10 cellular contexts compared by ENCODE assay signal in genomic region chr14:69559581-69560011, GRCh38. TPM values are rescaled to one million over a fixed set of nuclear protein-coding genes. Genes with fewer than 3 reads are reported as not detected.
DNase-seq lines count a peak whose midpoint lies in the region; ATAC-seq, FAIRE-seq and TF ChIP-seq lines count a peak whose summit lies in the region.
"Had no signal": no experiment of that assay in that cellular context is flagged by ENCODE, and none has a peak within 500 bp of the region (broad histone marks: within the 10 kb centered on the region; RNA-seq: fewer than 3 reads in every experiment).

No MANE protein-coding gene starts in this region.

- H3K36me3 ChIP-seq in breast epithelium, result no peaks in the 10 kb centered on the region

- no peaks in the 10 kb centered on the region for H3K36me3 Mint-ChIP-seq in MCF 10A (ENCODE audit: insufficient read depth, unreplicated experiment)

- peak; percentile 58 for FAIRE-seq in urothelium cell line (lab: Jason Lieb, UNC)

- intact Hi-C loops in breast epithelium (cut with DNase I; ENCODE audit: low total_unique reads) (no loop called here), MCF 10A (cut with micrococcal nuclease) (no loop called here)

- no peak for TF ChIP-seq POLR2A in breast epithelium (IDR thresholded peaks at IDR 0.05)

- H3K4me1 ChIP-seq in breast epithelium, result no peaks in the 10 kb centered on the region

- peaks cover 0 to 12% of the 10 kb centered on the region in 2 donors for H3K27me3 ChIP-seq in breast epithelium

- H3K9me3 Mint-ChIP-seq in MCF 10A (ENCODE audit: unreplicated experiment), result peaks cover 9% of the 10 kb centered on the region

- CTCF ChIA-PET in MCF 10A (lab: Yijun Ruan, JAX), result interaction anchor here (0.7 to 1.3 kb wide), 3 partner anchors 15 to 24 kb away, joined by 3 to 4 read pairs (median 3); no protein-coding TSS in a partner anchor

- BruUV-seq in MCF 10A (replicated peaks; lab: Mats Ljungman, UMichigan), result no TSS peak

- ATAC-seq in esophagus mucosa (peak; percentile 39), HG03442 (IDR thresholded peaks at IDR 0.05; ENCODE audit: unreplicated experiment) (no peak), GM19395 (IDR thresholded peaks at IDR 0.05; ENCODE audit: unreplicated experiment) (no peak)

- POLR2A ChIA-PET in MCF 10A (lab: Yijun Ruan, JAX), result no interaction called here

- no peak overlapping the region for H3K4me3 ChIP-seq in breast epithelium

- no peak overlapping the region for H3K27ac Mint-ChIP-seq in MCF 10A (ENCODE audit: low read depth, unreplicated experiment)

- no peaks in the 10 kb centered on the region for H3K4me1 Mint-ChIP-seq in MCF 10A (ENCODE audit: insufficient read depth, unreplicated experiment)

- H3K4me3 Mint-ChIP-seq in MCF 10A (ENCODE audit: unreplicated experiment), result no peak overlapping the region

- TF ChIP-seq CTCF in breast epithelium (IDR thresholded peaks at IDR 0.05) (no peak), MCF 10A (IDR thresholded peaks at IDR 0.05; ENCODE audit: unreplicated experiment) (no peak)

- DNase-seq in breast epithelium (ENCODE audit: low spot score in 2 of 2) (peak in 1 of 2 donors; percentile 34), MCF 10A (ENCODE audit: unreplicated experiment) (no peak), NCI-H524 treated with DMSO at 0.1 percent for 48 hours (lab: John Stamatoyannopoulos, UW) (peak; percentile 86), urothelium cell line (ENCODE audit: low spot score) (no peak), glomerular visceral epithelial cell (ENCODE audit: extremely low spot score) (no peak)
- DNase-seq: ACHN, T-helper 2 cell had no signal

- H3K27ac ChIP-seq in breast epithelium, result peak overlapping the region; percentile 2 to 19

- no peaks in the 10 kb centered on the region for H3K9me3 ChIP-seq in breast epithelium

- H3K27me3 Mint-ChIP-seq in MCF 10A (ENCODE audit: insufficient read depth, unreplicated experiment), result peaks cover 60% of the 10 kb centered on the region

RNA-seq across cellular contexts. Expression of gene CCDC177, which starts 15.1 kb away (rescaled TPM):
- total RNA-seq in breast epithelium (under 1 TPM in 2 of 3 donors, not detected in 1; 0.29 to 0.33 TPM), MCF 10A (2022) (not detected in 2 replicates), esophagus mucosa (not detected)

RNA-seq across cellular contexts. Expression of gene SUSD6, which starts 51.8 kb away (rescaled TPM):
- total RNA-seq in breast epithelium, result 10 to 100 TPM; 30.2 to 55.9 (median 55.7) TPM
- 27.7 and 32.1 TPM in 2 replicates for total RNA-seq in MCF 10A (2022)
- 35.2 TPM for total RNA-seq in esophagus mucosa
